ENCODE assay signal across 1 cellular context in genomic region chr14:102220031-102220430, GRCh38.
TF ChIP-seq lines count a peak whose summit lies in the region.

No MANE protein-coding gene starts in this region.

TF ChIP-seq in GM12878, 131 proteins besides CTCF, POLR2A, EP300 and RAD21 (continued from another document):
- TF ChIP-seq, protein P1, sequence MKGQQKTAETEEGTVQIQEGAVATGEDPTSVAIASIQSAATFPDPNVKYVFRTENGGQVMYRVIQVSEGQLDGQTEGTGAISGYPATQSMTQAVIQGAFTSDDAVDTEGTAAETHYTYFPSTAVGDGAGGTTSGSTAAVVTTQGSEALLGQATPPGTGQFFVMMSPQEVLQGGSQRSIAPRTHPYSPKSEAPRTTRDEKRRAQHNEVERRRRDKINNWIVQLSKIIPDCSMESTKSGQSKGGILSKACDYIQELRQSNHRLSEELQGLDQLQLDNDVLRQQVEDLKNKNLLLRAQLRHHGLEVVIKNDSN (IDR thresholded peaks at IDR 0.05; ENCODE audit: borderline replicate concordance, extremely low read length, insufficient read depth, low read depth, low read length): no peak
- no peak for TF ChIP-seq RCOR1 (conservative IDR thresholded peaks at IDR 0.05; ENCODE audit: low read depth, low read length)
